ENCODE assay signal across 5 cellular contexts in genomic region chr2:239101071-239101470, GRCh38.
"Had no signal": no experiment of that assay in that cellular context is flagged by ENCODE, and none has a peak within 500 bp of the region (broad histone marks: within the 10 kb centered on the region; RNA-seq: fewer than 3 reads in every experiment).

No MANE protein-coding gene starts in this region.

- H3K4me2 ChIP-seq: GM23338 had no signal

- DNase-seq: H9, HCEC 1CT, IMR-90 had no signal

- H2AFZ ChIP-seq: GM23338 had no signal

- H3K9me3 Mint-ChIP-seq: GM23338, H9 had no signal

- H3K4me3 Mint-ChIP-seq: GM23338, H9 had no signal

- H3K4me1 Mint-ChIP-seq: GM23338, H9 had no signal

- H3K4me3 ChIP-seq: GM23338, K562 had no signal

- H3K27ac Mint-ChIP-seq: GM23338 had no signal
